Comparison of ENCODE assay signal across 1 cellular context in genomic region chr2:229407170-229407569, GRCh38.
TF ChIP-seq lines count a peak whose summit lies in the region.

No MANE protein-coding gene starts in this region.

TF ChIP-seq in HCT116, 20 proteins besides CTCF, POLR2A, EP300 and RAD21 (continued from another document):
- peak; percentile 98 for TF ChIP-seq MAX (IDR thresholded peaks at IDR 0.05)
- TF ChIP-seq SP1 (IDR thresholded peaks at IDR 0.05; ENCODE audit: low read depth), result peak; percentile 70
- no peak for TF ChIP-seq ZFX (IDR thresholded peaks at IDR 0.05)
- peak; percentile 58 for TF ChIP-seq YY1 (IDR thresholded peaks at IDR 0.05; ENCODE audit: extremely low read depth, insufficient replicate concordance, low read depth, low read length)
- TF ChIP-seq TCF7L2 (IDR thresholded peaks at IDR 0.05; ENCODE audit: borderline replicate concordance, extremely low read depth, insufficient read depth, insufficient read length), result peak; percentile 49
- TF ChIP-seq CBX3 (IDR thresholded peaks at IDR 0.05; ENCODE audit: low read depth), result peak; percentile 97
- TF ChIP-seq FOSL1 (IDR thresholded peaks at IDR 0.05; ENCODE audit: low read depth), result peak; percentile 86
- no peak for TF ChIP-seq ZNF274 (IDR thresholded peaks at IDR 0.05; ENCODE audit: low read depth, low read length)
- TF ChIP-seq POLR2AphosphoS5 (IDR thresholded peaks at IDR 0.05; ENCODE audit: low read depth, low read length), result peak; percentile 59
- TF ChIP-seq SRF (IDR thresholded peaks at IDR 0.05; ENCODE audit: low read depth), result no peak
